In genomic region chr7:66413379-66414114, GRCh38 we compare ENCODE assay signal across 8 cellular contexts.
DNase-seq lines count a peak whose midpoint lies in the region; ATAC-seq and TF ChIP-seq lines count a peak whose summit lies in the region.

No MANE protein-coding gene starts in this region.

- intact Hi-C loops in gastrocnemius medialis (cut with DNase I; ENCODE audit: low total_unique reads): loop anchor here (2.0 to 5.0 kb wide), 3 partner anchors 79 to 381 kb away; partner anchors contain the start of gene ASL

- no peak for TF ChIP-seq POLR2A in gastrocnemius medialis (IDR thresholded peaks at IDR 0.05)

- H3K27me3 ChIP-seq in WERI-Rb-1 (ENCODE audit: insufficient read depth, low read depth, severe bottlenecking): no peaks in the 10 kb centered on the region
- H3K27me3 ChIP-seq in iPS-15b (ENCODE audit: control insufficient read depth, insufficient read depth, low read length): peaks cover 6% of the 10 kb centered on the region
- no peaks in the 10 kb centered on the region for H3K27me3 ChIP-seq in gastrocnemius medialis

- in situ Hi-C loops in T47D (cut with HindIII; ENCODE audit: low pct_unique_long_range_greater_than_20kb, low sequenced_read_pairs): no loop called here
- in situ Hi-C loops in gastrocnemius medialis (cut with MboI; ENCODE audit: low sequenced_read_pairs in 4 of 4): no loop called here

- no peaks in the 10 kb centered on the region for H3K9me3 ChIP-seq in WERI-Rb-1 (ENCODE audit: severe bottlenecking)
- H3K9me3 ChIP-seq in iPS-15b (ENCODE audit: control insufficient read depth, insufficient read depth, low read length): no peaks in the 10 kb centered on the region
- H3K9me3 ChIP-seq in gastrocnemius medialis: no peaks in the 10 kb centered on the region

- ATAC-seq in GM19467 (IDR thresholded peaks at IDR 0.05; ENCODE audit: unreplicated experiment) (peak; percentile 62), gastrocnemius medialis (peak; percentile 75 to 83), GM18520 (IDR thresholded peaks at IDR 0.05; ENCODE audit: unreplicated experiment) (no peak)

- H3K4me3 ChIP-seq in WERI-Rb-1 (ENCODE audit: low read depth, low read length) (peak overlapping the region; percentile 74), iPS-15b (ENCODE audit: low read depth, low read length) (peak overlapping the region; percentile 80), gastrocnemius medialis (peak overlapping the region; percentile 57 to 80 (median 58))

- peak overlapping the region; percentile 42 for H3K27ac ChIP-seq in WERI-Rb-1
- peak overlapping the region; percentile 38 to 72 (median 60) for H3K27ac ChIP-seq in gastrocnemius medialis

- H3K4me1 ChIP-seq in iPS-15b (ENCODE audit: control insufficient read depth, insufficient read depth, low read length) (no peaks in the 10 kb centered on the region), gastrocnemius medialis (peaks cover 0 to 7% of the 10 kb centered on the region in 2 donors)

- no peak overlapping the region for H3K9ac ChIP-seq in iPS-15b (ENCODE audit: low read depth, low read length)

- TF ChIP-seq CTCF in WERI-Rb-1 (IDR thresholded peaks at IDR 0.05; ENCODE audit: low read depth, low read length): peak; percentile 73
- TF ChIP-seq CTCF in gastrocnemius medialis (IDR thresholded peaks at IDR 0.05 in 4 of 5, conservative IDR thresholded peaks at IDR 0.05 in 1 of 5): peak in 4 of 5 experiments; percentile 10 to 32 (median 30)

- peak; percentile 79 for DNase-seq in CD1c-positive myeloid dendritic cell (ENCODE audit: extremely low spot score)
- DNase-seq in M059J (ENCODE audit: low read depth): peak; percentile 53
- peak; percentile 90 for DNase-seq in WERI-Rb-1
- peak; percentile 92 to 94 for DNase-seq in T47D (ENCODE audit: low read depth in 1 of 2, low spot score in 1 of 2)
- DNase-seq in gastrocnemius medialis: peak; percentile 28 to 62

- H3K36me3 ChIP-seq in WERI-Rb-1 (no peaks in the 10 kb centered on the region), iPS-15b (ENCODE audit: control insufficient read depth, insufficient read depth, low read length) (no peaks in the 10 kb centered on the region), gastrocnemius medialis (no peaks in the 10 kb centered on the region)
